ENCODE assay signal across 1 cellular context in genomic region chr3:184275302-184275701, GRCh38.
A peak's percentile ranks its signal among the peaks of the same experiment; 100 is the strongest.
TF ChIP-seq lines count a peak whose summit lies in the region.

No MANE protein-coding gene starts in this region.

TF ChIP-seq in K562, 482 proteins besides CTCF, POLR2A, EP300 and RAD21:
- no peak for TF ChIP-seq EZH2 (IDR thresholded peaks at IDR 0.05; ENCODE audit: borderline replicate concordance, low read depth, low read length)
- TF ChIP-seq CBFB (CRISPR knock-in tag; IDR thresholded peaks at IDR 0.05): 0 out of 2 replicates have a peak, but pooled peaks have one; percentile 24
